Comparison of ENCODE assay signal across 8 cellular contexts in the genomic region with DNA sequence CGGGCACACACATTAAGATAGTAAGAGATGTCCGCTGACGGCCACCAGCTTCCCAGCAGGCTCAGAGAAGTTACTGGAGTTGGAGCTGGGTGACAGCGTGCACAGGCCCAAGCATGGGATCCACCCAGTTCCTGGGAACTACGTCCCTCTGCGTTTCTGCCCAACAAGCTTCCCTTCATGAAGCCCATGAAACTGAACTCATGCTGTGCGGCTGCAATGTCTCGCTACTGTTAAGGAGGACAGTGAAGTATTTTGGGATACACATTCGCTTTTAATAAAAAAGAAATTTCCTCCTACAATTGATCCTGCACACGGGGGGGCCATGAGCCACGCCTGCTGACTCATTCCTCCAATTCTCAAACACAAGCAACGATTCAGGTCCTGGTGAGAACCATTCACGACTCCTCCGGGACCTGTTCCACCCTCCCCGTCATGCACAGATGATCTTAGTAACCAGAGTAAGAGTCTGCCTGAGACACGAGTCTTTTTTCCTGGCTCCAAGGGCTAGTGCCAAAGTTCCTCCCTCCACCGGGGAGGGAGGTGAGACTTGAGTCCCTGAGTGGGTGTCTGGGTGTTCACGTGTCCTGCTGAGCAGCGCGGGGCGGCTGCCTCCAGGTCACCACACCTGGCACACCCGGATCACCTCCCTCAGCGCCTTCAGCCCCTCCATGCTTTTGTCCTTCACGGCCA. TPM values are rescaled to one million over a fixed set of nuclear protein-coding genes. Genes with fewer than 3 reads are reported as not detected.
A peak's percentile ranks its signal among the peaks of the same experiment; 100 is the strongest.
DNase-seq lines count a peak whose midpoint lies in the region; ATAC-seq, FAIRE-seq and TF ChIP-seq lines count a peak whose summit lies in the region.

No MANE protein-coding gene starts in this region.

- no peak for FAIRE-seq in GM19239 (lab: Jason Lieb, UNC)

- H3K27me3 Mint-ChIP-seq in GM23338 (ENCODE audit: insufficient read depth, low read depth, poor library complexity), result peaks cover 5% of the 10 kb centered on the region
- H3K27me3 Mint-ChIP-seq in activated naive CD8-positive, alpha-beta T cell, result no peaks in the 10 kb centered on the region

- H3K4me1 Mint-ChIP-seq in GM23338, result peaks cover 30% of the 10 kb centered on the region
- H3K4me1 Mint-ChIP-seq in activated naive CD8-positive, alpha-beta T cell (ENCODE audit: low read depth), result peaks cover 25% of the 10 kb centered on the region

- peak; percentile 9 for DNase-seq in 8988T
- no peak for DNase-seq in GM23338 (ENCODE audit: low spot score)
- DNase-seq in kidney tubule cell (ENCODE audit: low spot score), result peak; percentile 91
- no peak for DNase-seq in effector CD8-positive, alpha-beta T cell (lab: John Stamatoyannopoulos, UW)
- no peak for DNase-seq in GM19239 (ENCODE audit: insufficient read length, low spot score)
- DNase-seq in pons (ENCODE audit: low spot score), result no peak

- H3K27ac ChIP-seq in GM23338 (ENCODE audit: low read depth), result no peak overlapping the region

- H4K20me1 ChIP-seq in GM23338 (replicated peaks; ENCODE audit: insufficient read depth), result no peaks in the 10 kb centered on the region

- H3K4me3 Mint-ChIP-seq in GM23338, result no peak overlapping the region
- H3K4me3 Mint-ChIP-seq in activated naive CD8-positive, alpha-beta T cell, result no peak overlapping the region

- H3K27ac Mint-ChIP-seq in GM23338, result peak overlapping the region; percentile 86
- H3K27ac Mint-ChIP-seq in activated naive CD8-positive, alpha-beta T cell, result peak overlapping the region; percentile 50

- H3K4me3 ChIP-seq in GM23338, result no peak overlapping the region

- H3K36me3 ChIP-seq in GM23338 (ENCODE audit: insufficient read depth), result no peaks in the 10 kb centered on the region

- H3K27me3 ChIP-seq in GM23338 (ENCODE audit: insufficient read depth), result no peaks in the 10 kb centered on the region

- no peak overlapping the region for H3K4me2 ChIP-seq in GM23338

- H3K36me3 Mint-ChIP-seq in GM23338 (ENCODE audit: low read depth), result peaks cover 42% of the 10 kb centered on the region
- H3K36me3 Mint-ChIP-seq in activated naive CD8-positive, alpha-beta T cell, result peaks cover 2% of the 10 kb centered on the region

- no peaks in the 10 kb centered on the region for H3F3A ChIP-seq in GM23338 (replicated peaks; ENCODE audit: low read depth)

- no peak for TF ChIP-seq CTCF in GM23338 (conservative IDR thresholded peaks at IDR 0.05; ENCODE audit: low read depth in 2 of 2)

- 0 out of 2 replicates have a peak, but pooled peaks cover 3% of the 10 kb centered on the region for H3K79me2 ChIP-seq in GM23338 (replicated peaks; ENCODE audit: insufficient read depth)

- H3K9me3 Mint-ChIP-seq in GM23338, result no peaks in the 10 kb centered on the region
- H3K9me3 Mint-ChIP-seq in activated naive CD8-positive, alpha-beta T cell (ENCODE audit: low read depth), result no peaks in the 10 kb centered on the region

- H2AFZ ChIP-seq in GM23338, result peak overlapping the region; percentile 52; the same call in 1 of the 2 replicates

- H3K4me1 ChIP-seq in GM23338 (ENCODE audit: insufficient read depth), result no peaks in the 10 kb centered on the region

- no peaks in the 10 kb centered on the region for H3K9me2 ChIP-seq in GM23338 (ENCODE audit: insufficient read depth)

- no peak for ATAC-seq in GM23338
- ATAC-seq in HG03565 (IDR thresholded peaks at IDR 0.05; ENCODE audit: unreplicated experiment), result no peak

TF ChIP-seq in GM23338, 12 proteins besides CTCF, POLR2A, EP300 and RAD21 (continues in another document):
- TF ChIP-seq EZH2 (IDR thresholded peaks at IDR 0.05; ENCODE audit: low read depth, unreplicated experiment), result no peak
- TF ChIP-seq STAT1 (IDR thresholded peaks at IDR 0.05; ENCODE audit: unreplicated experiment), result no peak
- no peak for TF ChIP-seq NANOG (IDR thresholded peaks at IDR 0.05; ENCODE audit: borderline replicate concordance)
- no peak for TF ChIP-seq ZNF114 (CRISPR knock-in tag; IDR thresholded peaks at IDR 0.05)
- no peak for TF ChIP-seq JUNB (IDR thresholded peaks at IDR 0.05; ENCODE audit: unreplicated experiment)
- TF ChIP-seq, protein P1, sequence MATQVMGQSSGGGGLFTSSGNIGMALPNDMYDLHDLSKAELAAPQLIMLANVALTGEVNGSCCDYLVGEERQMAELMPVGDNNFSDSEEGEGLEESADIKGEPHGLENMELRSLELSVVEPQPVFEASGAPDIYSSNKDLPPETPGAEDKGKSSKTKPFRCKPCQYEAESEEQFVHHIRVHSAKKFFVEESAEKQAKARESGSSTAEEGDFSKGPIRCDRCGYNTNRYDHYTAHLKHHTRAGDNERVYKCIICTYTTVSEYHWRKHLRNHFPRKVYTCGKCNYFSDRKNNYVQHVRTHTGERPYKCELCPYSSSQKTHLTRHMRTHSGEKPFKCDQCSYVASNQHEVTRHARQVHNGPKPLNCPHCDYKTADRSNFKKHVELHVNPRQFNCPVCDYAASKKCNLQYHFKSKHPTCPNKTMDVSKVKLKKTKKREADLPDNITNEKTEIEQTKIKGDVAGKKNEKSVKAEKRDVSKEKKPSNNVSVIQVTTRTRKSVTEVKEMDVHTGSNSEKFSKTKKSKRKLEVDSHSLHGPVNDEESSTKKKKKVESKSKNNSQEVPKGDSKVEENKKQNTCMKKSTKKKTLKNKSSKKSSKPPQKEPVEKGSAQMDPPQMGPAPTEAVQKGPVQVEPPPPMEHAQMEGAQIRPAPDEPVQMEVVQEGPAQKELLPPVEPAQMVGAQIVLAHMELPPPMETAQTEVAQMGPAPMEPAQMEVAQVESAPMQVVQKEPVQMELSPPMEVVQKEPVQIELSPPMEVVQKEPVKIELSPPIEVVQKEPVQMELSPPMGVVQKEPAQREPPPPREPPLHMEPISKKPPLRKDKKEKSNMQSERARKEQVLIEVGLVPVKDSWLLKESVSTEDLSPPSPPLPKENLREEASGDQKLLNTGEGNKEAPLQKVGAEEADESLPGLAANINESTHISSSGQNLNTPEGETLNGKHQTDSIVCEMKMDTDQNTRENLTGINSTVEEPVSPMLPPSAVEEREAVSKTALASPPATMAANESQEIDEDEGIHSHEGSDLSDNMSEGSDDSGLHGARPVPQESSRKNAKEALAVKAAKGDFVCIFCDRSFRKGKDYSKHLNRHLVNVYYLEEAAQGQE (IDR thresholded peaks at IDR 0.05; ENCODE audit: unreplicated experiment), result no peak
- no peak for TF ChIP-seq ZNF331 (CRISPR knock-in tag; IDR thresholded peaks at IDR 0.05; ENCODE audit: low read depth)
- TF ChIP-seq, protein P2, sequence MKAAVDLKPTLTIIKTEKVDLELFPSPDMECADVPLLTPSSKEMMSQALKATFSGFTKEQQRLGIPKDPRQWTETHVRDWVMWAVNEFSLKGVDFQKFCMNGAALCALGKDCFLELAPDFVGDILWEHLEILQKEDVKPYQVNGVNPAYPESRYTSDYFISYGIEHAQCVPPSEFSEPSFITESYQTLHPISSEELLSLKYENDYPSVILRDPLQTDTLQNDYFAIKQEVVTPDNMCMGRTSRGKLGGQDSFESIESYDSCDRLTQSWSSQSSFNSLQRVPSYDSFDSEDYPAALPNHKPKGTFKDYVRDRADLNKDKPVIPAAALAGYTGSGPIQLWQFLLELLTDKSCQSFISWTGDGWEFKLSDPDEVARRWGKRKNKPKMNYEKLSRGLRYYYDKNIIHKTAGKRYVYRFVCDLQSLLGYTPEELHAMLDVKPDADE (IDR thresholded peaks at IDR 0.05), result no peak
- no peak for TF ChIP-seq POLR2AphosphoS5 (IDR thresholded peaks at IDR 0.05; ENCODE audit: low read depth)
- no peak for TF ChIP-seq CREB1 (CRISPR knock-in tag; IDR thresholded peaks at IDR 0.05; ENCODE audit: low read depth)
- TF ChIP-seq EZH2phosphoT487 (IDR thresholded peaks at IDR 0.05; ENCODE audit: unreplicated experiment), result no peak

RNA-seq across cellular contexts. Expression of a gene that starts 2.6 kb away (rescaled TPM):
- 28.3 and 32.0 TPM in 2 replicates for total RNA-seq in GM23338 (2014; rRNA removed; shearing (Covaris generic))
- 84.8 and 93.6 TPM in 2 replicates for polyA plus RNA-seq in GM23338 (2016; fragmentation: Nextera tagmentation; extraction: Ambion mirVana)

RNA-seq across cellular contexts. Expression of a gene that starts 11.2 kb away (rescaled TPM):
- 0.04 and 0.66 TPM in 2 replicates for total RNA-seq in GM23338 (2014; rRNA removed; shearing (Covaris generic))
- 0.03 and 0.18 TPM in 2 replicates for polyA plus RNA-seq in GM23338 (2016; fragmentation: Nextera tagmentation; extraction: Ambion mirVana)

RNA-seq across cellular contexts. Expression of a gene that starts 36.7 kb away (rescaled TPM):
- 14.2 and 19.3 TPM in 2 replicates for total RNA-seq in GM23338 (2014; rRNA removed; shearing (Covaris generic))
- 4.4 and 5.1 TPM in 2 replicates for polyA plus RNA-seq in GM23338 (2016; fragmentation: Nextera tagmentation; extraction: Ambion mirVana)

Comparison
In these comparisons a context has a peak if more than half of its experiments do, and no peak if none do; other contexts are left out.
1. DNase-seq: peak in 8988T (single experiment) and kidney tubule cell (single experiment); none in GM23338 (single experiment), effector CD8-positive, alpha-beta T cell (single experiment), GM19239 (single experiment) and pons (single experiment).